ENCODE assay signal across 1 cellular context in the genomic region with DNA sequence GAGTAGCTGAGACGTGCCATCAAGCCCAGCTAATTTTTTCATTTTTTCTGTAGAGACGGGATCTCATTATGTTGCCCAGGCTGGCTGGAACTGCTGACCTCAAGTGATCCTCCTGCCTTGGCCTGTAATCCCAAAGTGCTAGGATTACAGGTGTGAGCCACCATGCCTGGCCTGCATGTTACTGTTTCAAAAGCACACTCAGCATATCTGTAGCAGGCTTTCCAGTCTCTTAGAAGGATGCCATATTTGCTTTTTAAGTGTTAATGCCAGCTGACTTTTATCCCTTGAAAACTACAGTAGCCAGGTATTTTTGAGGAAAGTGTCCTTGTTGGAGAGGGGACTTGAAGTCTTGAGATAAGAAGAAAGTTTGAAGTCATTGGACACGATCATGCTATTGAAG.
TF ChIP-seq lines count a peak whose summit lies in the region.

No MANE protein-coding gene starts in this region.

TF ChIP-seq in WTC11, 78 proteins besides CTCF, POLR2A, EP300 and RAD21 (continued from another document):
- TF ChIP-seq, protein P1, sequence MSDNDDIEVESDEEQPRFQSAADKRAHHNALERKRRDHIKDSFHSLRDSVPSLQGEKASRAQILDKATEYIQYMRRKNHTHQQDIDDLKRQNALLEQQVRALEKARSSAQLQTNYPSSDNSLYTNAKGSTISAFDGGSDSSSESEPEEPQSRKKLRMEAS (CRISPR knock-in tag; IDR thresholded peaks at IDR 0.05) = no peak
- no peak for TF ChIP-seq NFE2L1 (CRISPR knock-in tag; IDR thresholded peaks at IDR 0.05)
- TF ChIP-seq FOXJ3 (CRISPR knock-in tag; IDR thresholded peaks at IDR 0.05; ENCODE audit: borderline replicate concordance) = no peak
- TF ChIP-seq RELA (CRISPR knock-in tag; IDR thresholded peaks at IDR 0.05; ENCODE audit: borderline replicate concordance) = no peak
- no peak for TF ChIP-seq IRF2 (CRISPR knock-in tag; IDR thresholded peaks at IDR 0.05; ENCODE audit: borderline replicate concordance, low read depth)
- no peak for TF ChIP-seq NR2C2 (CRISPR knock-in tag; IDR thresholded peaks at IDR 0.05)
- TF ChIP-seq, protein P2, sequence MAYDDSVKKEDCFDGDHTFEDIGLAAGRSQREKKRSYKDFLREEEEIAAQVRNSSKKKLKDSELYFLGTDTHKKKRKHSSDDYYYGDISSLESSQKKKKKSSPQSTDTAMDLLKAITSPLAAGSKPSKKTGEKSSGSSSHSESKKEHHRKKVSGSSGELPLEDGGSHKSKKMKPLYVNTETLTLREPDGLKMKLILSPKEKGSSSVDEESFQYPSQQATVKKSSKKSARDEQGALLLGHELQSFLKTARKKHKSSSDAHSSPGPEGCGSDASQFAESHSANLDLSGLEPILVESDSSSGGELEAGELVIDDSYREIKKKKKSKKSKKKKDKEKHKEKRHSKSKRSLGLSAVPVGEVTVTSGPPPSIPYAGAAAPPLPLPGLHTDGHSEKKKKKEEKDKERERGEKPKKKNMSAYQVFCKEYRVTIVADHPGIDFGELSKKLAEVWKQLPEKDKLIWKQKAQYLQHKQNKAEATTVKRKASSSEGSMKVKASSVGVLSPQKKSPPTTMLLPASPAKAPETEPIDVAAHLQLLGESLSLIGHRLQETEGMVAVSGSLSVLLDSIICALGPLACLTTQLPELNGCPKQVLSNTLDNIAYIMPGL (CRISPR knock-in tag; IDR thresholded peaks at IDR 0.05) = no peak
- TF ChIP-seq, protein P3, sequence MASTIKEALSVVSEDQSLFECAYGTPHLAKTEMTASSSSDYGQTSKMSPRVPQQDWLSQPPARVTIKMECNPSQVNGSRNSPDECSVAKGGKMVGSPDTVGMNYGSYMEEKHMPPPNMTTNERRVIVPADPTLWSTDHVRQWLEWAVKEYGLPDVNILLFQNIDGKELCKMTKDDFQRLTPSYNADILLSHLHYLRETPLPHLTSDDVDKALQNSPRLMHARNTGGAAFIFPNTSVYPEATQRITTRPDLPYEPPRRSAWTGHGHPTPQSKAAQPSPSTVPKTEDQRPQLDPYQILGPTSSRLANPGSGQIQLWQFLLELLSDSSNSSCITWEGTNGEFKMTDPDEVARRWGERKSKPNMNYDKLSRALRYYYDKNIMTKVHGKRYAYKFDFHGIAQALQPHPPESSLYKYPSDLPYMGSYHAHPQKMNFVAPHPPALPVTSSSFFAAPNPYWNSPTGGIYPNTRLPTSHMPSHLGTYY (CRISPR knock-in tag; IDR thresholded peaks at IDR 0.05) = no peak
- TF ChIP-seq, protein P4, sequence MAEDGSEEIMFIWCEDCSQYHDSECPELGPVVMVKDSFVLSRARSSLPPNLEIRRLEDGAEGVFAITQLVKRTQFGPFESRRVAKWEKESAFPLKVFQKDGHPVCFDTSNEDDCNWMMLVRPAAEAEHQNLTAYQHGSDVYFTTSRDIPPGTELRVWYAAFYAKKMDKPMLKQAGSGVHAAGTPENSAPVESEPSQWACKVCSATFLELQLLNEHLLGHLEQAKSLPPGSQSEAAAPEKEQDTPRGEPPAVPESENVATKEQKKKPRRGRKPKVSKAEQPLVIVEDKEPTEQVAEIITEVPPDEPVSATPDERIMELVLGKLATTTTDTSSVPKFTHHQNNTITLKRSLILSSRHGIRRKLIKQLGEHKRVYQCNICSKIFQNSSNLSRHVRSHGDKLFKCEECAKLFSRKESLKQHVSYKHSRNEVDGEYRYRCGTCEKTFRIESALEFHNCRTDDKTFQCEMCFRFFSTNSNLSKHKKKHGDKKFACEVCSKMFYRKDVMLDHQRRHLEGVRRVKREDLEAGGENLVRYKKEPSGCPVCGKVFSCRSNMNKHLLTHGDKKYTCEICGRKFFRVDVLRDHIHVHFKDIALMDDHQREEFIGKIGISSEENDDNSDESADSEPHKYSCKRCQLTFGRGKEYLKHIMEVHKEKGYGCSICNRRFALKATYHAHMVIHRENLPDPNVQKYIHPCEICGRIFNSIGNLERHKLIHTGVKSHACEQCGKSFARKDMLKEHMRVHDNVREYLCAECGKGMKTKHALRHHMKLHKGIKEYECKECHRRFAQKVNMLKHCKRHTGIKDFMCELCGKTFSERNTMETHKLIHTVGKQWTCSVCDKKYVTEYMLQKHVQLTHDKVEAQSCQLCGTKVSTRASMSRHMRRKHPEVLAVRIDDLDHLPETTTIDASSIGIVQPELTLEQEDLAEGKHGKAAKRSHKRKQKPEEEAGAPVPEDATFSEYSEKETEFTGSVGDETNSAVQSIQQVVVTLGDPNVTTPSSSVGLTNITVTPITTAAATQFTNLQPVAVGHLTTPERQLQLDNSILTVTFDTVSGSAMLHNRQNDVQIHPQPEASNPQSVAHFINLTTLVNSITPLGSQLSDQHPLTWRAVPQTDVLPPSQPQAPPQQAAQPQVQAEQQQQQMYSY (CRISPR knock-in tag; IDR thresholded peaks at IDR 0.05) = no peak
- no peak for TF ChIP-seq TEAD1 (CRISPR knock-in tag; IDR thresholded peaks at IDR 0.05)
- TF ChIP-seq, protein P5, sequence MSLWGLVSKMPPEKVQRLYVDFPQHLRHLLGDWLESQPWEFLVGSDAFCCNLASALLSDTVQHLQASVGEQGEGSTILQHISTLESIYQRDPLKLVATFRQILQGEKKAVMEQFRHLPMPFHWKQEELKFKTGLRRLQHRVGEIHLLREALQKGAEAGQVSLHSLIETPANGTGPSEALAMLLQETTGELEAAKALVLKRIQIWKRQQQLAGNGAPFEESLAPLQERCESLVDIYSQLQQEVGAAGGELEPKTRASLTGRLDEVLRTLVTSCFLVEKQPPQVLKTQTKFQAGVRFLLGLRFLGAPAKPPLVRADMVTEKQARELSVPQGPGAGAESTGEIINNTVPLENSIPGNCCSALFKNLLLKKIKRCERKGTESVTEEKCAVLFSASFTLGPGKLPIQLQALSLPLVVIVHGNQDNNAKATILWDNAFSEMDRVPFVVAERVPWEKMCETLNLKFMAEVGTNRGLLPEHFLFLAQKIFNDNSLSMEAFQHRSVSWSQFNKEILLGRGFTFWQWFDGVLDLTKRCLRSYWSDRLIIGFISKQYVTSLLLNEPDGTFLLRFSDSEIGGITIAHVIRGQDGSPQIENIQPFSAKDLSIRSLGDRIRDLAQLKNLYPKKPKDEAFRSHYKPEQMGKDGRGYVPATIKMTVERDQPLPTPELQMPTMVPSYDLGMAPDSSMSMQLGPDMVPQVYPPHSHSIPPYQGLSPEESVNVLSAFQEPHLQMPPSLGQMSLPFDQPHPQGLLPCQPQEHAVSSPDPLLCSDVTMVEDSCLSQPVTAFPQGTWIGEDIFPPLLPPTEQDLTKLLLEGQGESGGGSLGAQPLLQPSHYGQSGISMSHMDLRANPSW (CRISPR knock-in tag; conservative IDR thresholded peaks at IDR 0.05; ENCODE audit: low read depth) = no peak
- TF ChIP-seq, protein P6, sequence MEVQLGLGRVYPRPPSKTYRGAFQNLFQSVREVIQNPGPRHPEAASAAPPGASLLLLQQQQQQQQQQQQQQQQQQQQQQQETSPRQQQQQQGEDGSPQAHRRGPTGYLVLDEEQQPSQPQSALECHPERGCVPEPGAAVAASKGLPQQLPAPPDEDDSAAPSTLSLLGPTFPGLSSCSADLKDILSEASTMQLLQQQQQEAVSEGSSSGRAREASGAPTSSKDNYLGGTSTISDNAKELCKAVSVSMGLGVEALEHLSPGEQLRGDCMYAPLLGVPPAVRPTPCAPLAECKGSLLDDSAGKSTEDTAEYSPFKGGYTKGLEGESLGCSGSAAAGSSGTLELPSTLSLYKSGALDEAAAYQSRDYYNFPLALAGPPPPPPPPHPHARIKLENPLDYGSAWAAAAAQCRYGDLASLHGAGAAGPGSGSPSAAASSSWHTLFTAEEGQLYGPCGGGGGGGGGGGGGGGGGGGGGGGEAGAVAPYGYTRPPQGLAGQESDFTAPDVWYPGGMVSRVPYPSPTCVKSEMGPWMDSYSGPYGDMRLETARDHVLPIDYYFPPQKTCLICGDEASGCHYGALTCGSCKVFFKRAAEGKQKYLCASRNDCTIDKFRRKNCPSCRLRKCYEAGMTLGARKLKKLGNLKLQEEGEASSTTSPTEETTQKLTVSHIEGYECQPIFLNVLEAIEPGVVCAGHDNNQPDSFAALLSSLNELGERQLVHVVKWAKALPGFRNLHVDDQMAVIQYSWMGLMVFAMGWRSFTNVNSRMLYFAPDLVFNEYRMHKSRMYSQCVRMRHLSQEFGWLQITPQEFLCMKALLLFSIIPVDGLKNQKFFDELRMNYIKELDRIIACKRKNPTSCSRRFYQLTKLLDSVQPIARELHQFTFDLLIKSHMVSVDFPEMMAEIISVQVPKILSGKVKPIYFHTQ (CRISPR knock-in tag; IDR thresholded peaks at IDR 0.05) = no peak
